Comparison of ENCODE assay signal across 21 cellular contexts in genomic region chr1:113205980-113206766, GRCh38.
DNase-seq lines count a peak whose midpoint lies in the region; ATAC-seq, FAIRE-seq and TF ChIP-seq lines count a peak whose summit lies in the region.
"Had no signal": no experiment of that assay in that cellular context is flagged by ENCODE, and none has a peak within 500 bp of the region (broad histone marks: within the 10 kb centered on the region; RNA-seq: fewer than 3 reads in every experiment).

No MANE protein-coding gene starts in this region.

- H3K79me2 ChIP-seq in H1 (ENCODE audit: control insufficient read depth in 1 of 2, insufficient read depth in 2 of 2, low read length in 2 of 2) = no peaks in the 10 kb centered on the region

- H4K20me1 ChIP-seq in H1 (replicated peaks in 1 of 2; ENCODE audit: control insufficient read depth in 1 of 2, insufficient read depth in 2 of 2, low read length in 2 of 2) = no peaks in the 10 kb centered on the region

- H3K18ac ChIP-seq in H1 (ENCODE audit: extremely low read depth, low read length) = no peak overlapping the region

- H3K9me3 ChIP-seq in H1 (ENCODE audit: insufficient read depth in 2 of 2, low read depth in 1 of 2, low read length in 1 of 2) (no peaks in the 10 kb centered on the region), lung (ENCODE audit: control insufficient read depth in 2 of 2, insufficient read depth in 1 of 2, low read length in 1 of 2) (peaks cover 0 to 1% of the 10 kb centered on the region in 2 donors), upper lobe of right lung (no peaks in the 10 kb centered on the region), psoas muscle (no peaks in the 10 kb centered on the region)
- H3K9me3 ChIP-seq: sigmoid colon had no signal

- H2BK5ac ChIP-seq in H1 (ENCODE audit: low read depth, low read length) = no peak overlapping the region

- no peaks in the 10 kb centered on the region for H3K79me1 ChIP-seq in H1 (ENCODE audit: low read depth, low read length)

- H3K27ac ChIP-seq in H1 (ENCODE audit: low read depth, low read length) = no peak overlapping the region
- peak overlapping the region in 1 of 2 donors; percentile 74 for H3K27ac ChIP-seq in lung (ENCODE audit: low read depth in 1 of 2, low read length in 1 of 2)
- H3K27ac ChIP-seq in upper lobe of right lung = peak overlapping the region; percentile 65
- H3K27ac ChIP-seq in dorsolateral prefrontal cortex = no peak overlapping the region
- H3K27ac ChIP-seq in psoas muscle = no peak overlapping the region
- H3K27ac ChIP-seq: sigmoid colon had no signal

- no peak for TF ChIP-seq EP300 in H1 (IDR thresholded peaks at IDR 0.05; ENCODE audit: borderline replicate concordance in 1 of 2, low read depth in 2 of 2, low read length in 2 of 2)

- H3K23me2 ChIP-seq in H1 (ENCODE audit: low read depth, low read length) = no peaks in the 10 kb centered on the region

- no peak overlapping the region for H2BK20ac ChIP-seq in H1 (ENCODE audit: low read length)

- H3K56ac ChIP-seq in H1 (replicated peaks; ENCODE audit: insufficient read length, low read depth, low read length) = no peak overlapping the region

- no peak for TF ChIP-seq POLR2A in H1 (IDR thresholded peaks at IDR 0.05; ENCODE audit: control extremely low read depth in 1 of 2, low read depth in 2 of 2, low read length in 2 of 2)

- TF ChIP-seq CTCF in H1 (IDR thresholded peaks at IDR 0.05; ENCODE audit: control extremely low read depth in 1 of 3, insufficient read depth in 1 of 3, low read depth in 1 of 3, low read length in 3 of 3) = no peak
- TF ChIP-seq CTCF in lung (IDR thresholded peaks at IDR 0.05; ENCODE audit: control extremely low read depth, extremely low read depth) = no peak
- no peak for TF ChIP-seq CTCF in upper lobe of right lung (IDR thresholded peaks at IDR 0.05)
- TF ChIP-seq CTCF in dorsolateral prefrontal cortex (IDR thresholded peaks at IDR 0.05 in 54 of 56, conservative IDR thresholded peaks at IDR 0.05 in 2 of 56; ENCODE audit: low read depth in 1 of 56, partially characterized antibody in 56 of 56) = no peak
- no peak for TF ChIP-seq CTCF in psoas muscle (IDR thresholded peaks at IDR 0.05)

- H2BK12ac ChIP-seq in H1 (ENCODE audit: low read depth, low read length) = no peak overlapping the region

- H3K14ac ChIP-seq in H1 (ENCODE audit: insufficient read length) = no peak overlapping the region

- no peak overlapping the region for H3K23ac ChIP-seq in H1 (ENCODE audit: insufficient read length)

- ATAC-seq in lung (ENCODE audit: insufficient read depth, low FRiP score) (peak; percentile 76), upper lobe of right lung (peak; percentile 86), psoas muscle (no peak)
- ATAC-seq: activated T-cell treated with anti-CD3 and anti-CD28 coated beads, Interleukin-2, amount 50 U/mL, for 72 hours; T-helper 17 cell had no signal

- H3K9ac ChIP-seq in H1 (replicated peaks in 1 of 4; ENCODE audit: extremely low read depth in 1 of 4, low read depth in 3 of 4, low read length in 3 of 4) = no peak overlapping the region

- H2AK5ac ChIP-seq in H1 (ENCODE audit: low read depth, low read length) = no peak overlapping the region

- H2BK120ac ChIP-seq in H1 (replicated peaks; ENCODE audit: low read depth, low read length) = no peak overlapping the region

- DNase-seq in M059J (ENCODE audit: low read depth) (peak; percentile 41), H1 (ENCODE audit: low read depth in 1 of 2, low spot score in 2 of 2) (no peak), lung (ENCODE audit: low spot score) (peak; percentile 68), upper lobe of right lung (no peak), dorsolateral prefrontal cortex (no peak), NCI-H1694 treated with DMSO at 0.1 percent for 48 hours (lab: John Stamatoyannopoulos, UW) (no peak), psoas muscle (no peak)
- DNase-seq: activated CD4-positive, alpha-beta T cell treated with anti-CD3 and anti-CD28 coated beads for 48 hours; activated naive CD4-positive, alpha-beta T cell treated with anti-CD3 and anti-CD28 coated beads, Interleukin-2, amount 10 ng/mL, durations not matched to agents 7 days and 5 days; activated T-cell treated with anti-CD3 and anti-CD28 coated beads, Interleukin-2, amount 50 U/mL, for 72 hours; aorta; central memory CD4-positive, alpha-beta T cell; foreskin fibroblast; HFFc6; hippocampal formation; Kasumi-1; NCI-H1048; NCI-H2081; sigmoid colon; T-helper 17 cell had no signal

- no peak overlapping the region for H4K5ac ChIP-seq in H1 (ENCODE audit: insufficient read length, low read depth, low read length)

- H4K91ac ChIP-seq in H1 (replicated peaks; ENCODE audit: insufficient read length, low read length) = no peak overlapping the region

- H3K36me3 ChIP-seq in H1 (ENCODE audit: control insufficient read depth in 2 of 4, insufficient read depth in 4 of 4, low read length in 3 of 4) (no peaks in the 10 kb centered on the region; a peak in 1 of 8 replicates), lung (ENCODE audit: control insufficient read depth in 2 of 2, insufficient read depth in 2 of 2, low read length in 2 of 2) (no peaks in the 10 kb centered on the region), upper lobe of right lung (no peaks in the 10 kb centered on the region), psoas muscle (ENCODE audit: insufficient read depth in 1 of 2, low read depth in 1 of 2) (no peaks in the 10 kb centered on the region)
- H3K36me3 ChIP-seq: sigmoid colon had no signal

- no peak for TF ChIP-seq RAD21 in H1 (IDR thresholded peaks at IDR 0.05 in 1 of 2, conservative IDR thresholded peaks at IDR 0.05 in 1 of 2; ENCODE audit: low read depth in 2 of 2, low read length in 2 of 2)

- WGBS in H1 (ENCODE audit: extremely low coverage in 1 of 2, insufficient coverage in 1 of 2, insufficient read length in 1 of 2, insufficient replicate concordance in 2 of 2, low coverage in 1 of 2, low lambda C conversion rate in 2 of 2, missing lambda C conversion rate in 1 of 2), 2 experiments = 94% methylated on average over 4 of the region's 4 CpGs; no CpG with 5 or more reads in 1 of the 2 experiments
- 60 to 75% methylated on average over 4 of the region's 4 CpGs for WGBS in lung, 2 donors
- 81 to 88% (median 83%) methylated on average over 4 of the region's 4 CpGs for WGBS in psoas muscle, 3 donors

- peaks cover 0 to under 1% (median 0%) of the 10 kb centered on the region in 4 experiments; a peak in 1 of 7 replicates for H3K4me1 ChIP-seq in H1 (replicated peaks in 1 of 4; ENCODE audit: control insufficient read depth in 3 of 4, insufficient read depth in 4 of 4, low read length in 3 of 4)
- H3K4me1 ChIP-seq in lung (ENCODE audit: control insufficient read depth in 2 of 2, insufficient read depth in 2 of 2, low read length in 2 of 2) = peaks cover 0 to 5% of the 10 kb centered on the region in 2 donors
- H3K4me1 ChIP-seq in upper lobe of right lung = peaks cover 5% of the 10 kb centered on the region
- no peaks in the 10 kb centered on the region for H3K4me1 ChIP-seq in psoas muscle

- no peak for FAIRE-seq in H1 (lab: Jason Lieb, UNC)
- FAIRE-seq: GM19239 had no signal

- POLR2A ChIA-PET in H1 (lab: Charles Lee; ENCODE audit: partially characterized antibody) = interaction anchor here (0.8 to 1.1 kb wide), 2 partner anchors 13 to 28 kb away, joined by 3 to 4 read pairs; no protein-coding TSS in a partner anchor

- intact Hi-C loops in upper lobe of right lung (cut with DNase I) (no loop called here), dorsolateral prefrontal cortex (cut with DNase I) (no loop called here), psoas muscle (cut with DNase I) (no loop called here)

- peak overlapping the region; percentile 68; the same call in 1 of the 2 replicates for H2AFZ ChIP-seq in H1 (ENCODE audit: low read length)

- no peak overlapping the region for H3K4ac ChIP-seq in H1 (replicated peaks; ENCODE audit: insufficient read length, low read depth, low read length)

- no peak overlapping the region for H3K4me2 ChIP-seq in H1 (ENCODE audit: insufficient read depth in 1 of 2, low read depth in 2 of 2, low read length in 2 of 2)

- H3K4me3 ChIP-seq in H1 (ENCODE audit: extremely low read depth in 1 of 4, insufficient read depth in 2 of 4, low read depth in 3 of 4, low read length in 4 of 4) (no peak overlapping the region), lung (no peak overlapping the region), upper lobe of right lung (peak overlapping the region; percentile 35), dorsolateral prefrontal cortex (no peak overlapping the region), psoas muscle (no peak overlapping the region)
- H3K4me3 ChIP-seq: sigmoid colon had no signal

- H2BK15ac ChIP-seq in H1 (ENCODE audit: low read length) = no peak overlapping the region

- H4K8ac ChIP-seq in H1 (ENCODE audit: extremely low read depth, insufficient read depth, low read length) = no peak overlapping the region

- CTCF ChIA-PET in H1 (lab: Charles Lee; ENCODE audit: partially characterized antibody) = interaction anchor here (0.6 to 4.4 kb wide), 6 partner anchors 13 to 341 kb away, joined by 3 to 25 read pairs (median 3); no protein-coding TSS in a partner anchor

- H3K27me3 ChIP-seq in H1 (replicated peaks in 1 of 4; ENCODE audit: control insufficient read depth in 3 of 4, extremely low read depth in 1 of 4, insufficient read depth in 3 of 4, low read length in 3 of 4) = no peaks in the 10 kb centered on the region
- H3K27me3 ChIP-seq in lung (ENCODE audit: control insufficient read depth, insufficient read depth) = no peaks in the 10 kb centered on the region
- no peaks in the 10 kb centered on the region for H3K27me3 ChIP-seq in upper lobe of right lung
- peaks cover 0 to 2% (median 0%) of the 10 kb centered on the region in 45 donors for H3K27me3 ChIP-seq in dorsolateral prefrontal cortex
- H3K27me3 ChIP-seq in psoas muscle (ENCODE audit: insufficient read depth in 3 of 3, low read length in 2 of 3) = peaks cover 0 to 3% (median under 1%) of the 10 kb centered on the region in 3 donors
- H3K27me3 ChIP-seq: sigmoid colon had no signal

TF ChIP-seq in H1, 55 proteins besides CTCF, POLR2A, EP300 and RAD21:
- no peak for TF ChIP-seq MAFK (IDR thresholded peaks at IDR 0.05; ENCODE audit: low read depth, low read length)
- TF ChIP-seq NRF1 (IDR thresholded peaks at IDR 0.05; ENCODE audit: low read depth, low read length) = no peak
- no peak for TF ChIP-seq RFX5 (IDR thresholded peaks at IDR 0.05; ENCODE audit: borderline replicate concordance, low read depth, low read length)
- TF ChIP-seq FOSL1 (IDR thresholded peaks at IDR 0.05; ENCODE audit: insufficient read depth, low read depth, low read length) = no peak
- no peak for TF ChIP-seq EGR1 (IDR thresholded peaks at IDR 0.05; ENCODE audit: borderline replicate concordance, low read depth, low read length)
- no peak for TF ChIP-seq BACH1 (IDR thresholded peaks at IDR 0.05; ENCODE audit: low read length)

Comparison
In these comparisons a context has a peak if more than half of its experiments do, and no peak if none do; other contexts are left out.
1. DNase-seq: peak in M059J (single experiment) and lung (single experiment); none in H1 (0 of 2), upper lobe of right lung (single experiment), dorsolateral prefrontal cortex (0 of 10), NCI-H1694 treated with DMSO at 0.1 percent for 48 hours (single experiment) and psoas muscle (0 of 2).
2. ATAC-seq: peak in lung (single experiment) and upper lobe of right lung (single experiment); none in psoas muscle (0 of 4).